Comparison of ENCODE assay signal across 24 cellular contexts in genomic region chr3:156637480-156638022, GRCh38.
"Had no signal": no experiment of that assay in that cellular context is flagged by ENCODE, and none has a peak within 500 bp of the region (broad histone marks: within the 10 kb centered on the region; RNA-seq: fewer than 3 reads in every experiment).

No MANE protein-coding gene starts in this region.

- ATAC-seq: activated CD4-positive, alpha-beta T cell treated with anti-CD3 and anti-CD28 coated beads for 36 hours; effector memory CD8-positive, alpha-beta T cell; heart right ventricle; left ventricle myocardium superior; naive thymus-derived CD4-positive, alpha-beta T cell; sciatic nerve had no signal

- H3K27ac ChIP-seq: ascending aorta, heart right ventricle, ovary, skin epidermis, thoracic aorta, upper lobe of left lung had no signal

- H3K9me3 ChIP-seq: ascending aorta, heart right ventricle, ovary, thoracic aorta, upper lobe of left lung had no signal

- DNase-seq: activated CD4-positive, alpha-beta T cell treated with anti-CD3 and anti-CD28 coated beads for 36 hours; activated CD4-positive, alpha-beta T cell treated with anti-CD3 and anti-CD28 coated beads, Interleukin-2, amount 50 U/mL, for 4 hours; activated CD4-positive, CD25-positive, alpha-beta regulatory T cell; activated effector memory CD4-positive, alpha-beta T cell treated with Interleukin-2 at 50 U/mL for 16 hours; activated naive CD4-positive, alpha-beta T cell treated with Interleukin-2 at 50 U/mL for 16 hours; activated naive CD8-positive, alpha-beta T cell treated with anti-CD3 and anti-CD28 coated beads, Interleukin-2, amount 10 ng/mL, durations not matched to agents 7 days and 5 days; caudate nucleus; cortex of kidney; effector memory CD8-positive, alpha-beta T cell; foreskin fibroblast; heart right ventricle; kidney glomerular epithelial cell; left ventricle myocardium superior; naive thymus-derived CD4-positive, alpha-beta T cell; ovary; retina; stimulated activated CD4-positive, alpha-beta T cell treated with anti-CD3 and anti-CD28 coated beads, Interleukin-12 subunit alpha, Interleukin-12 subunit beta, amount 100 ng/mL, for 4 hours; stimulated activated CD4-positive, alpha-beta T cell treated with anti-CD3 and anti-CD28 coated beads, Interleukin-4, amount 100 ng/mL, for 1 hour; T-helper 1 cell; upper lobe of left lung had no signal

- H3K27me3 ChIP-seq: ascending aorta, heart right ventricle, ovary, upper lobe of left lung had no signal

- H3K4me3 ChIP-seq: ascending aorta, heart right ventricle, ovary, skin epidermis, thoracic aorta, upper lobe of left lung had no signal

- H3K36me3 ChIP-seq: ascending aorta, heart right ventricle, ovary, thoracic aorta, upper lobe of left lung had no signal
